13 cellular contexts compared by ENCODE assay signal in the genomic region with DNA sequence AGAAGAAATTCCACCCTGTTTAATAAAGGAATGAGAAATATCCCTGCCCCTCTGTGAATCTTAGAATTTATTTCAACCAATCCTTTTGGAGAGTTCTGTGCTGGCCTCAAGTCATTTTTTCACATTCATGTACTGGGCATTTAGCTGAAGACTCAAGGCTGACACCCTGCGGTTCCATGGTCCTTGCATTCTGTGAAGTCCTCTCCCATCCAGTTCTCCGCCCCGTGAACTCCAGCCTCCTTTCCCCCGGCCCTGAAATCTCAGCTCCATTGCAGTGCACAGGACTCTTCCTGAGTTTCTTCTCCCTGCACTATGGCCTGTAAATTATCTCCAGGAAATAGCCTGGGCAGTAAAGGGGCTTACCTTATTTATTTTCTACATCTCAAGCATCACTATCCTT.
DNase-seq lines count a peak whose midpoint lies in the region; ATAC-seq and TF ChIP-seq lines count a peak whose summit lies in the region.
"Had no signal": no experiment of that assay in that cellular context is flagged by ENCODE, and none has a peak within 500 bp of the region (broad histone marks: within the 10 kb centered on the region; RNA-seq: fewer than 3 reads in every experiment).

No MANE protein-coding gene starts in this region.

- H3K9me3 ChIP-seq in MG63 (no peaks in the 10 kb centered on the region), osteoblast (ENCODE audit: low read depth, low read length) (no peaks in the 10 kb centered on the region)
- H3K9me3 ChIP-seq: right atrium auricular region, thyroid gland had no signal

- H3K4me3 Mint-ChIP-seq in activated T-helper 1 cell treated with anti-CD3 and anti-CD28 coated beads, Interleukin-12 subunit alpha, Interleukin-12 subunit beta, Interleukin-2, Interleukin-4 antibody, amounts not matched to agents 30 ng/mL and 10 ng/mL and 1 ng/mL, durations not matched to agents 14 hours and 24 hours and 36 hours: no peak overlapping the region
- H3K4me3 Mint-ChIP-seq: brain had no signal

- DNase-seq in DMS53 (lab: John Stamatoyannopoulos, UW): peak; percentile 26
- no peak for DNase-seq in DMS53 treated with DMSO at 0.1 percent for 48 hours (lab: John Stamatoyannopoulos, UW; ENCODE audit: unreplicated experiment)
- DNase-seq in MG63: peak; percentile 2
- no peak for DNase-seq in brain microvascular endothelial cell
- no peak for DNase-seq in osteoblast (ENCODE audit: insufficient read length, low spot score, missing footprints)
- DNase-seq in activated T-helper 1 cell treated with anti-CD3 and anti-CD28 coated beads, Interleukin-12 subunit alpha, Interleukin-12 subunit beta, Interleukin-2, Interleukin-4 antibody, amounts not matched to agents 30 ng/mL and 10 ng/mL and 1 ng/mL, durations not matched to agents 14 hours and 24 hours and 36 hours (ENCODE audit: low spot score): no peak
- no peak for DNase-seq in mesenteric fat pad (ENCODE audit: low spot score)
- DNase-seq: NCI-H1417, T1000, thyroid gland had no signal

- no peak overlapping the region for H3K4me2 ChIP-seq in osteoblast (ENCODE audit: insufficient read depth, low read length)

- H3K27ac ChIP-seq in brain microvascular endothelial cell (no peak overlapping the region), osteoblast (ENCODE audit: low read depth, low read length) (no peak overlapping the region)
- H3K27ac ChIP-seq: right atrium auricular region, thyroid gland had no signal

- in situ Hi-C loops in brain microvascular endothelial cell (cut with HindIII; ENCODE audit: low pct_ligation_motif_present, low sequenced_read_pairs): no loop called here

- no peaks in the 10 kb centered on the region for H3K4me1 Mint-ChIP-seq in activated T-helper 1 cell treated with anti-CD3 and anti-CD28 coated beads, Interleukin-12 subunit alpha, Interleukin-12 subunit beta, Interleukin-2, Interleukin-4 antibody, amounts not matched to agents 30 ng/mL and 10 ng/mL and 1 ng/mL, durations not matched to agents 14 hours and 24 hours and 36 hours (ENCODE audit: low read depth)
- H3K4me1 Mint-ChIP-seq: brain had no signal

- no peak overlapping the region for H3K4me3 ChIP-seq in MG63
- no peak overlapping the region for H3K4me3 ChIP-seq in brain microvascular endothelial cell (ENCODE audit: low read depth, low read length)
- no peak overlapping the region for H3K4me3 ChIP-seq in osteoblast (ENCODE audit: insufficient read depth, low read length)
- H3K4me3 ChIP-seq: right atrium auricular region, thyroid gland had no signal

- H3K27me3 Mint-ChIP-seq in activated T-helper 1 cell treated with anti-CD3 and anti-CD28 coated beads, Interleukin-12 subunit alpha, Interleukin-12 subunit beta, Interleukin-2, Interleukin-4 antibody, amounts not matched to agents 30 ng/mL and 10 ng/mL and 1 ng/mL, durations not matched to agents 14 hours and 24 hours and 36 hours (ENCODE audit: insufficient read depth): no peaks in the 10 kb centered on the region
- H3K27me3 Mint-ChIP-seq: brain had no signal

- intact Hi-C loops in activated T-helper 1 cell treated with anti-CD3 and anti-CD28 coated beads, Interleukin-12 subunit alpha, Interleukin-12 subunit beta, Interleukin-2, Interleukin-4 antibody, amounts not matched to agents 30 ng/mL and 10 ng/mL and 1 ng/mL, durations not matched to agents 14 hours and 24 hours and 36 hours (cut with micrococcal nuclease): no loop called here

- peak; percentile 12 for TF ChIP-seq CTCF in brain microvascular endothelial cell (IDR thresholded peaks at IDR 0.05; ENCODE audit: low read depth, low read length, missing control alignments)
- TF ChIP-seq CTCF in osteoblast (IDR thresholded peaks at IDR 0.05; ENCODE audit: extremely low read depth, low read depth, low read length): peak; percentile 20

- H3K4me1 ChIP-seq in osteoblast (ENCODE audit: insufficient read depth, low read length): no peaks in the 10 kb centered on the region
- H3K4me1 ChIP-seq: right atrium auricular region, thyroid gland had no signal

- H4K20me1 ChIP-seq in osteoblast (ENCODE audit: insufficient read depth, low read length): no peaks in the 10 kb centered on the region

- H3K9me3 Mint-ChIP-seq in activated T-helper 1 cell treated with anti-CD3 and anti-CD28 coated beads, Interleukin-12 subunit alpha, Interleukin-12 subunit beta, Interleukin-2, Interleukin-4 antibody, amounts not matched to agents 30 ng/mL and 10 ng/mL and 1 ng/mL, durations not matched to agents 14 hours and 24 hours and 36 hours: no peaks in the 10 kb centered on the region
- H3K9me3 Mint-ChIP-seq: brain had no signal

- H3K36me3 ChIP-seq in MG63: no peaks in the 10 kb centered on the region
- no peaks in the 10 kb centered on the region for H3K36me3 ChIP-seq in brain microvascular endothelial cell (replicated peaks)
- H3K36me3 ChIP-seq in osteoblast (ENCODE audit: insufficient read depth, low read length): no peaks in the 10 kb centered on the region
- H3K36me3 ChIP-seq: right atrium auricular region, thyroid gland had no signal

- ATAC-seq in HG03469 (IDR thresholded peaks at IDR 0.05; ENCODE audit: unreplicated experiment): no peak

- no peak overlapping the region for H3K27ac Mint-ChIP-seq in activated T-helper 1 cell treated with anti-CD3 and anti-CD28 coated beads, Interleukin-12 subunit alpha, Interleukin-12 subunit beta, Interleukin-2, Interleukin-4 antibody, amounts not matched to agents 30 ng/mL and 10 ng/mL and 1 ng/mL, durations not matched to agents 14 hours and 24 hours and 36 hours
- H3K27ac Mint-ChIP-seq: brain had no signal

- H3K79me2 ChIP-seq in osteoblast (ENCODE audit: insufficient read depth, low read length): no peaks in the 10 kb centered on the region

- H3K36me3 Mint-ChIP-seq in activated T-helper 1 cell treated with anti-CD3 and anti-CD28 coated beads, Interleukin-12 subunit alpha, Interleukin-12 subunit beta, Interleukin-2, Interleukin-4 antibody, amounts not matched to agents 30 ng/mL and 10 ng/mL and 1 ng/mL, durations not matched to agents 14 hours and 24 hours and 36 hours (ENCODE audit: low read depth): no peaks in the 10 kb centered on the region
- H3K36me3 Mint-ChIP-seq: brain had no signal

- no peaks in the 10 kb centered on the region for H3K27me3 ChIP-seq in MG63
- H3K27me3 ChIP-seq in brain microvascular endothelial cell (replicated peaks): no peaks in the 10 kb centered on the region
- no peaks in the 10 kb centered on the region for H3K27me3 ChIP-seq in osteoblast (ENCODE audit: insufficient read depth, low read length)
- H3K27me3 ChIP-seq: right atrium auricular region, thyroid gland had no signal

- H2AFZ ChIP-seq in osteoblast (ENCODE audit: low read length): no peak overlapping the region

Comparison
In these comparisons a context has a peak if more than half of its experiments do, and no peak if none do; other contexts are left out.
1. DNase-seq: peak in DMS53 (single experiment) and MG63 (single experiment); none in DMS53 treated with DMSO at 0.1 percent for 48 hours (single experiment), brain microvascular endothelial cell (single experiment), osteoblast (single experiment), activated T-helper 1 cell treated with anti-CD3 and anti-CD28 coated beads, Interleukin-12 subunit alpha, Interleukin-12 subunit beta, Interleukin-2, Interleukin-4 antibody, amounts not matched to agents 30 ng/mL and 10 ng/mL and 1 ng/mL, durations not matched to agents 14 hours and 24 hours and 36 hours (single experiment) and mesenteric fat pad (single experiment).